6 cellular contexts compared by ENCODE assay signal in the genomic region with DNA sequence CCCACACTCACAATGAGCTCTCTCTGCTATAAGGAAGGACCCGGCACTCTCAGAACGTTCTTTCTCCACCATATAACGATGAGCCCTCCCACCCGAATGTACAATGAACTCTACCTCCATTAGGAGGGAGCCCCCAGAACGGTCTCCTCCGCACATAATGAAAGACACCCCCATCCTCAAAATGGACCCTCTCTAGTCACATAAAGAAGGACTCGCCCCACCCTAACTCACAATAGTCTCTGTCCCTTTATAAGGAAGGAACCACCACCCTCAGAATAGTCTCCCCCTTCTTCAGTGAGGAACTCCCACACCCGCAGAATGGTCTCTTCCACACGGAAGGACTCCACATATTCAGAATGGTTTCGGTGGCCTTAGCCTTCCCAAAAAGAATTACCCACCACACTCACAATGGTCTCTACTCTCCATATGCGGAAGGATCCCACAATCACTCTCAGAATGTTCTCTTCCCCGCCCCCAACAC. TPM values are rescaled to one million over a fixed set of nuclear protein-coding genes. Genes with fewer than 3 reads are reported as not detected.
A peak's percentile ranks its signal among the peaks of the same experiment; 100 is the strongest.
DNase-seq lines count a peak whose midpoint lies in the region; ATAC-seq lines count a peak whose summit lies in the region.

No MANE protein-coding gene starts in this region.

- CTCF ChIA-PET in activated naive CD4-positive, alpha-beta T cell treated with anti-CD3 and anti-CD28 coated beads for 36 hours (lab: Charles Lee): no interaction called here

- no peak for DNase-seq in activated naive CD4-positive, alpha-beta T cell treated with anti-CD3 and anti-CD28 coated beads for 36 hours
- DNase-seq in activated naive CD4-positive, alpha-beta T cell (lab: John Stamatoyannopoulos, UW): no peak
- no peak for DNase-seq in effector memory CD8-positive, alpha-beta T cell
- DNase-seq in skeletal muscle cell (ENCODE audit: low read depth) (no peak), NCI-H446 treated with DMSO at 0.1 percent for 48 hours (lab: John Stamatoyannopoulos, UW) (no peak)

- H3K4me1 Mint-ChIP-seq in activated naive CD4-positive, alpha-beta T cell treated with anti-CD3 and anti-CD28 coated beads for 36 hours (ENCODE audit: low read depth): peaks cover 34% of the 10 kb centered on the region
- peaks cover 28 to 35% of the 10 kb centered on the region in 2 donors for H3K4me1 Mint-ChIP-seq in effector memory CD8-positive, alpha-beta T cell (ENCODE audit: low read depth in 2 of 2)

- peaks cover 48% of the 10 kb centered on the region for H3K36me3 Mint-ChIP-seq in activated naive CD4-positive, alpha-beta T cell treated with anti-CD3 and anti-CD28 coated beads for 36 hours (ENCODE audit: low read depth)
- peaks cover 95% of the 10 kb centered on the region for H3K36me3 Mint-ChIP-seq in effector memory CD8-positive, alpha-beta T cell (ENCODE audit: insufficient read depth)

- peak overlapping the region; percentile 95 for H3K4me3 Mint-ChIP-seq in activated naive CD4-positive, alpha-beta T cell treated with anti-CD3 and anti-CD28 coated beads for 36 hours
- peak overlapping the region; percentile 86 to 97 for H3K4me3 Mint-ChIP-seq in effector memory CD8-positive, alpha-beta T cell

- no peaks in the 10 kb centered on the region for H3K9me3 Mint-ChIP-seq in activated naive CD4-positive, alpha-beta T cell treated with anti-CD3 and anti-CD28 coated beads for 36 hours
- H3K9me3 Mint-ChIP-seq in effector memory CD8-positive, alpha-beta T cell: no peaks in the 10 kb centered on the region

- peak overlapping the region; percentile 76 for H3K4me3 ChIP-seq in skeletal muscle cell (ENCODE audit: low read depth, low read length)

- peak overlapping the region; percentile 99 for H3K27ac Mint-ChIP-seq in activated naive CD4-positive, alpha-beta T cell treated with anti-CD3 and anti-CD28 coated beads for 36 hours
- peak overlapping the region; percentile 99 for H3K27ac Mint-ChIP-seq in effector memory CD8-positive, alpha-beta T cell

- H3K27me3 Mint-ChIP-seq in activated naive CD4-positive, alpha-beta T cell treated with anti-CD3 and anti-CD28 coated beads for 36 hours (ENCODE audit: low read depth): peaks cover 9% of the 10 kb centered on the region
- H3K27me3 Mint-ChIP-seq in effector memory CD8-positive, alpha-beta T cell: no peaks in the 10 kb centered on the region

- intact Hi-C loops in activated naive CD4-positive, alpha-beta T cell treated with anti-CD3 and anti-CD28 coated beads for 36 hours (cut with micrococcal nuclease): loop anchor here (5.0 kb wide), 2 partner anchors 36 to 91 kb away; partner anchors contain the start of gene GRIPAP1

- peak; percentile 12 for ATAC-seq in effector memory CD8-positive, alpha-beta T cell (replicated peaks)
- ATAC-seq in GM21576 (IDR thresholded peaks at IDR 0.05; ENCODE audit: unreplicated experiment): no peak

RNA-seq across cellular contexts. Expression of gene SLC35A2, which starts 0.5 kb away (rescaled TPM):
- 10 to 100 TPM; 23.9 to 26.7 TPM for total RNA-seq in activated naive CD4-positive, alpha-beta T cell treated with anti-CD3 and anti-CD28 coated beads for 36 hours

RNA-seq across cellular contexts. Expression of gene PIM2, which starts 7.9 kb away (rescaled TPM):
- 100 to 1,000 TPM; 634 to 648 TPM for total RNA-seq in activated naive CD4-positive, alpha-beta T cell treated with anti-CD3 and anti-CD28 coated beads for 36 hours

RNA-seq across cellular contexts. Expression of gene PQBP1, which starts 13.2 kb away (rescaled TPM):
- 10 to 100 TPM; 86.8 to 94.5 TPM for total RNA-seq in activated naive CD4-positive, alpha-beta T cell treated with anti-CD3 and anti-CD28 coated beads for 36 hours

RNA-seq across cellular contexts. Expression of gene TIMM17B, which starts 13.4 kb away (rescaled TPM):
- 10 to 100 TPM; 88.0 to 94.9 TPM for total RNA-seq in activated naive CD4-positive, alpha-beta T cell treated with anti-CD3 and anti-CD28 coated beads for 36 hours

RNA-seq across cellular contexts. Expression of gene OTUD5, which starts 46.4 kb away (rescaled TPM):
- total RNA-seq in activated naive CD4-positive, alpha-beta T cell treated with anti-CD3 and anti-CD28 coated beads for 36 hours: 10 to 100 TPM; 69.1 to 70.5 TPM
